Comparison of ENCODE assay signal across 1 cellular context in the genomic region with DNA sequence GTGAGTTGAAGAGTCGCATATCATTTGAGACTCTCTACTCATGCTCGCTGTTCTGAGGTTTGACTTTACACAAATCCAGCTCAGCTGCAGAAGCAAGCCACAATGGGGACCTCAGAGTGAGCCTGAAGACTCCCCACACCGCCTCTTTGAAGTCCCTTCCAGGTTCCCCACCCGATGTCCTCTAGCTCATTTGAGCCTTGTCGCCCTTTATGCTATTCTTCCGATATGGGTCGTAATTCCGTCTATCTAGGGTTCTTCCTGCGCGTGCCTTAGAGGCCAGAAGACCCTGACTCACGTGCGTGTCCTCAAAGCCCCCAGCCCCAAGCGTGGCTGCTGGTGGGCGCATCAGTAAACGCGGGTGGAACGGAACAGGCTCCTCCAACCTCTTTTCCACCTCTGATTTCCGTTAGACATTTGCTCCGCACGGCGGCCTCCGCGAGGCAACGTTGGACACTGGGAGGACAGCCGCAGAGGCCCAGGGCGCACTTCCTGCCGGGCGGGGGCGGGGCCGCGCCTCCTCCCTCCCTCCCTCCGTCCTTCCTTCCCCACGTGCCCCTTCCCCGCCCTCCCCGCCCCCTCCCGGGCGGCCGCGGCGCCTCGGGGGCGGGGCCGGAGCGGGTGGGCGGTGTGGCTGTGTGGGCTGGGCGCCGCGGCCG.
TF ChIP-seq lines count a peak whose summit lies in the region.

A gene with protein sequence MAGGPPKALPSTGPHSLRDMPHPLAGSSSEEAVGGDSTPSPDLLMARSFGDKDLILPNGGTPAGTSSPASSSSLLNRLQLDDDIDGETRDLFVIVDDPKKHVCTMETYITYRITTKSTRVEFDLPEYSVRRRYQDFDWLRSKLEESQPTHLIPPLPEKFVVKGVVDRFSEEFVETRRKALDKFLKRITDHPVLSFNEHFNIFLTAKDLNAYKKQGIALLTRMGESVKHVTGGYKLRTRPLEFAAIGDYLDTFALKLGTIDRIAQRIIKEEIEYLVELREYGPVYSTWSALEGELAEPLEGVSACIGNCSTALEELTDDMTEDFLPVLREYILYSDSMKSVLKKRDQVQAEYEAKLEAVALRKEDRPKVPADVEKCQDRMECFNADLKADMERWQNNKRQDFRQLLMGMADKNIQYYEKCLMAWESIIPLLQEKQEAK (plus strand): TSS at position 650 of the 656 bp plus-strand sequence. CDS start 242 bp downstream, outside the sequence.

TF ChIP-seq in HEK293, 187 proteins besides CTCF, POLR2A, EP300 and RAD21 (continued from another document and continues in another):
- TF ChIP-seq, protein P1, sequence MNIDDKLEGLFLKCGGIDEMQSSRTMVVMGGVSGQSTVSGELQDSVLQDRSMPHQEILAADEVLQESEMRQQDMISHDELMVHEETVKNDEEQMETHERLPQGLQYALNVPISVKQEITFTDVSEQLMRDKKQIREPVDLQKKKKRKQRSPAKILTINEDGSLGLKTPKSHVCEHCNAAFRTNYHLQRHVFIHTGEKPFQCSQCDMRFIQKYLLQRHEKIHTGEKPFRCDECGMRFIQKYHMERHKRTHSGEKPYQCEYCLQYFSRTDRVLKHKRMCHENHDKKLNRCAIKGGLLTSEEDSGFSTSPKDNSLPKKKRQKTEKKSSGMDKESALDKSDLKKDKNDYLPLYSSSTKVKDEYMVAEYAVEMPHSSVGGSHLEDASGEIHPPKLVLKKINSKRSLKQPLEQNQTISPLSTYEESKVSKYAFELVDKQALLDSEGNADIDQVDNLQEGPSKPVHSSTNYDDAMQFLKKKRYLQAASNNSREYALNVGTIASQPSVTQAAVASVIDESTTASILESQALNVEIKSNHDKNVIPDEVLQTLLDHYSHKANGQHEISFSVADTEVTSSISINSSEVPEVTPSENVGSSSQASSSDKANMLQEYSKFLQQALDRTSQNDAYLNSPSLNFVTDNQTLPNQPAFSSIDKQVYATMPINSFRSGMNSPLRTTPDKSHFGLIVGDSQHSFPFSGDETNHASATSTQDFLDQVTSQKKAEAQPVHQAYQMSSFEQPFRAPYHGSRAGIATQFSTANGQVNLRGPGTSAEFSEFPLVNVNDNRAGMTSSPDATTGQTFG (tag by site-specific recombination; IDR thresholded peaks at IDR 0.05; ENCODE audit: borderline replicate concordance) = no peak
- TF ChIP-seq ZNF398 (tag by site-specific recombination; IDR thresholded peaks at IDR 0.05) = no peak
- TF ChIP-seq ZNF274 (IDR thresholded peaks at IDR 0.05; ENCODE audit: low read length) = no peak
- no peak for TF ChIP-seq ZNF274 (tag by site-specific recombination; IDR thresholded peaks at IDR 0.05; ENCODE audit: borderline replicate concordance)
- TF ChIP-seq ZBTB48 (tag by site-specific recombination; IDR thresholded peaks at IDR 0.05) = no peak; the same call in 1 of the 2 replicates
- no peak for TF ChIP-seq ZSCAN18 (tag by site-specific recombination; IDR thresholded peaks at IDR 0.05)
- no peak for TF ChIP-seq ZNF133 (tag by site-specific recombination; IDR thresholded peaks at IDR 0.05)
- TF ChIP-seq ZNF449 (tag by site-specific recombination; IDR thresholded peaks at IDR 0.05) = peak; percentile 18; the same call in 1 of the 2 replicates
- TF ChIP-seq, protein P2, sequence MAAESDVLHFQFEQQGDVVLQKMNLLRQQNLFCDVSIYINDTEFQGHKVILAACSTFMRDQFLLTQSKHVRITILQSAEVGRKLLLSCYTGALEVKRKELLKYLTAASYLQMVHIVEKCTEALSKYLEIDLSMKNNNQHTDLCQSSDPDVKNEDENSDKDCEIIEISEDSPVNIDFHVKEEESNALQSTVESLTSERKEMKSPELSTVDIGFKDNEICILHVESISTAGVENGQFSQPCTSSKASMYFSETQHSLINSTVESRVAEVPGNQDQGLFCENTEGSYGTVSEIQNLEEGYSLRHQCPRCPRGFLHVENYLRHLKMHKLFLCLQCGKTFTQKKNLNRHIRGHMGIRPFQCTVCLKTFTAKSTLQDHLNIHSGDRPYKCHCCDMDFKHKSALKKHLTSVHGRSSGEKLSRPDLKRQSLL (tag by site-specific recombination; IDR thresholded peaks at IDR 0.05) = no peak
- TF ChIP-seq ZNF747 (tag by site-specific recombination; IDR thresholded peaks at IDR 0.05) = no peak
- no peak for TF ChIP-seq ZNF37A (tag by site-specific recombination; IDR thresholded peaks at IDR 0.05)
- peak; percentile 53; the same call in 1 of the 2 replicates for TF ChIP-seq ZNF2 (tag by site-specific recombination; IDR thresholded peaks at IDR 0.05)
- TF ChIP-seq ZNF670 (tag by site-specific recombination; IDR thresholded peaks at IDR 0.05; ENCODE audit: low read depth) = no peak
- peak; percentile 94 for TF ChIP-seq ZNF335 (tag by site-specific recombination; conservative IDR thresholded peaks at IDR 0.05)
- TF ChIP-seq, protein P3, sequence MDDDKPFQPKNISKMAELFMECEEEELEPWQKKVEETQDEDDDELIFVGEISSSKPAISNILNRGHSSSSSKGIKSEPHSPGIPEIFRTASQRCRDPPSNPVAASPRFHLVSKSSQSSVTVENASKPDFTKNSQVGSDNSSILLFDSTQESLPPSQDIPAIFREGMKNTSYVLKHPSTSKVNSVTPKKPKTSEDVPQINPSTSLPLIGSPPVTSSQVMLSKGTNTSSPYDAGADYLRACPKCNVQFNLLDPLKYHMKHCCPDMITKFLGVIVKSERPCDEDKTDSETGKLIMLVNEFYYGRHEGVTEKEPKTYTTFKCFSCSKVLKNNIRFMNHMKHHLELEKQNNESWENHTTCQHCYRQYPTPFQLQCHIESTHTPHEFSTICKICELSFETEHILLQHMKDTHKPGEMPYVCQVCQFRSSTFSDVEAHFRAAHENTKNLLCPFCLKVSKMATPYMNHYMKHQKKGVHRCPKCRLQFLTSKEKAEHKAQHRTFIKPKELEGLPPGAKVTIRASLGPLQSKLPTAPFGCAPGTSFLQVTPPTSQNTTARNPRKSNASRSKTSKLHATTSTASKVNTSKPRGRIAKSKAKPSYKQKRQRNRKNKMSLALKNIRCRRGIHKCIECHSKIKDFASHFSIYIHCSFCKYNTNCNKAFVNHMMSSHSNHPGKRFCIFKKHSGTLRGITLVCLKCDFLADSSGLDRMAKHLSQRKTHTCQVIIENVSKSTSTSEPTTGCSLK (tag by site-specific recombination; IDR thresholded peaks at IDR 0.05) = no peak
- no peak for TF ChIP-seq IKZF3 (tag by site-specific recombination; IDR thresholded peaks at IDR 0.05)
- peak; percentile 71 for TF ChIP-seq ZBTB8A (tag by site-specific recombination; IDR thresholded peaks at IDR 0.05)
- no peak for TF ChIP-seq ZNF785 (tag by site-specific recombination; IDR thresholded peaks at IDR 0.05)
- TF ChIP-seq, protein P4, sequence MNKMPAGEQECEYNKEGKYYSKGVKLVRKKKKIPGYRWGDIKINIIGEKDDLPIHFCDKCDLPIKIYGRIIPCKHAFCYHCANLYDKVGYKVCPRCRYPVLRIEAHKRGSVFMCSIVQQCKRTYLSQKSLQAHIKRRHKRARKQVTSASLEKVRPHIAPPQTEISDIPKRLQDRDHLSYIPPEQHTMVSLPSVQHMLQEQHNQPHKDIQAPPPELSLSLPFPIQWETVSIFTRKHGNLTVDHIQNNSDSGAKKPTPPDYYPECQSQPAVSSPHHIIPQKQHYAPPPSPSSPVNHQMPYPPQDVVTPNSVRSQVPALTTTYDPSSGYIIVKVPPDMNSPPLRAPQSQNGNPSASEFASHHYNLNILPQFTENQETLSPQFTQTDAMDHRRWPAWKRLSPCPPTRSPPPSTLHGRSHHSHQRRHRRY (tag by site-specific recombination; IDR thresholded peaks at IDR 0.05) = no peak
- TF ChIP-seq ZBTB21 (tag by site-specific recombination; IDR thresholded peaks at IDR 0.05) = no peak
- TF ChIP-seq ZNF302 (tag by site-specific recombination; IDR thresholded peaks at IDR 0.05; ENCODE audit: low read depth) = no peak
- peak; percentile 47; the same call in 1 of the 2 replicates for TF ChIP-seq ZNF843 (tag by site-specific recombination; IDR thresholded peaks at IDR 0.05)
- TF ChIP-seq GFI1B (tag by site-specific recombination; IDR thresholded peaks at IDR 0.05) = no peak
- TF ChIP-seq ZNF792 (tag by site-specific recombination; IDR thresholded peaks at IDR 0.05) = no peak
- TF ChIP-seq, protein P5, sequence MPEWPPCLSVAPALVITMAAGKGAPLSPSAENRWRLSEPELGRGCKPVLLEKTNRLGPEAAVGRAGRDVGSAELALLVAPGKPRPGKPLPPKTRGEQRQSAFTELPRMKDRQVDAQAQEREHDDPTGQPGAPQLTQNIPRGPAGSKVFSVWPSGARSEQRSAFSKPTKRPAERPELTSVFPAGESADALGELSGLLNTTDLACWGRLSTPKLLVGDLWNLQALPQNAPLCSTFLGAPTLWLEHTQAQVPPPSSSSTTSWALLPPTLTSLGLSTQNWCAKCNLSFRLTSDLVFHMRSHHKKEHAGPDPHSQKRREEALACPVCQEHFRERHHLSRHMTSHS (tag by site-specific recombination; IDR thresholded peaks at IDR 0.05) = no peak
- TF ChIP-seq ZNF175 (tag by site-specific recombination; IDR thresholded peaks at IDR 0.05) = no peak
- peak; percentile 57 for TF ChIP-seq ZNF341 (tag by site-specific recombination; IDR thresholded peaks at IDR 0.05; ENCODE audit: low read depth)
- peak; percentile 76; the same call in 1 of the 2 replicates for TF ChIP-seq KLF8 (tag by site-specific recombination; IDR thresholded peaks at IDR 0.05)
- no peak for TF ChIP-seq ZNF354C (tag by site-specific recombination; IDR thresholded peaks at IDR 0.05; ENCODE audit: borderline replicate concordance, low read depth)
- TF ChIP-seq HOXA7 (CRISPR knock-in tag; IDR thresholded peaks at IDR 0.05; ENCODE audit: borderline replicate concordance) = no peak
- TF ChIP-seq ZNF24 (tag by site-specific recombination; IDR thresholded peaks at IDR 0.05) = no peak
- no peak for TF ChIP-seq ZNF155 (tag by site-specific recombination; IDR thresholded peaks at IDR 0.05)
- peak; percentile 61; the same call in 1 of the 2 replicates for TF ChIP-seq ZNF501 (tag by site-specific recombination; IDR thresholded peaks at IDR 0.05)
- TF ChIP-seq KLF7 (tag by site-specific recombination; IDR thresholded peaks at IDR 0.05; ENCODE audit: borderline replicate concordance) = peak; percentile 34; the same call in 1 of the 2 replicates
- no peak for TF ChIP-seq ZNF292 (tag by site-specific recombination; IDR thresholded peaks at IDR 0.05; ENCODE audit: borderline replicate concordance, low read depth)
- peak; percentile 29 for TF ChIP-seq ZIC2 (tag by site-specific recombination; IDR thresholded peaks at IDR 0.05)
- no peak for TF ChIP-seq ZNF654 (tag by site-specific recombination; IDR thresholded peaks at IDR 0.05; ENCODE audit: low read depth)
- no peak for TF ChIP-seq SETDB1 (IDR thresholded peaks at IDR 0.05; ENCODE audit: insufficient read length, low read length)
- peak; percentile 81 for TF ChIP-seq KLF16 (tag by site-specific recombination; IDR thresholded peaks at IDR 0.05)
- TF ChIP-seq ZNF677 (tag by site-specific recombination; IDR thresholded peaks at IDR 0.05) = no peak
- TF ChIP-seq ZNF704 (tag by site-specific recombination; IDR thresholded peaks at IDR 0.05) = no peak
- no peak for TF ChIP-seq BCL11A (tag by site-specific recombination; IDR thresholded peaks at IDR 0.05; ENCODE audit: low read depth)
- TF ChIP-seq WT1 (tag by site-specific recombination; IDR thresholded peaks at IDR 0.05) = peak; percentile 60
- TF ChIP-seq ZFP37 (tag by site-specific recombination; IDR thresholded peaks at IDR 0.05) = 0 out of 2 replicates have a peak, but pooled peaks have one; percentile 58
- TF ChIP-seq MEIS1 (CRISPR knock-in tag; IDR thresholded peaks at IDR 0.05; ENCODE audit: borderline replicate concordance) = no peak
- TF ChIP-seq ZNF776 (tag by site-specific recombination; IDR thresholded peaks at IDR 0.05; ENCODE audit: borderline replicate concordance) = no peak
- no peak for TF ChIP-seq ZNF596 (tag by site-specific recombination; IDR thresholded peaks at IDR 0.05)
- no peak; the same call in 1 of the 2 replicates for TF ChIP-seq ZNF76 (tag by site-specific recombination; IDR thresholded peaks at IDR 0.05; ENCODE audit: borderline replicate concordance, low read depth)
- peak; percentile 57; the same call in 1 of the 2 replicates for TF ChIP-seq ZSCAN30 (tag by site-specific recombination; IDR thresholded peaks at IDR 0.05)
